ENCODE assay signal across 24 cellular contexts in genomic region chr20:2340823-2341222, GRCh38. TPM values are rescaled to one million over a fixed set of nuclear protein-coding genes. Genes with fewer than 3 reads are reported as not detected.
A peak's percentile ranks its signal among the peaks of the same experiment; 100 is the strongest.
DNase-seq lines count a peak whose midpoint lies in the region; ATAC-seq and TF ChIP-seq lines count a peak whose summit lies in the region.
"Had no signal": no experiment of that assay in that cellular context is flagged by ENCODE, and none has a peak within 500 bp of the region (broad histone marks: within the 10 kb centered on the region; RNA-seq: fewer than 3 reads in every experiment).

No MANE protein-coding gene starts in this region.

- no peak overlapping the region for H3K4me3 Mint-ChIP-seq in activated CD8-positive, alpha-beta memory T cell treated with anti-CD3 and anti-CD28 coated beads, Interleukin-2, amount 10 ng/mL, durations not matched to agents 7 days and 5 days
- H3K4me3 Mint-ChIP-seq in neural progenitor cell (no peak overlapping the region), immature natural killer cell (no peak overlapping the region)
- H3K4me3 Mint-ChIP-seq: CD8-positive, alpha-beta T cell; GM23338; HFFc6; IgD-negative memory B cell had no signal

- H3K4me1 Mint-ChIP-seq in activated CD8-positive, alpha-beta memory T cell treated with anti-CD3 and anti-CD28 coated beads, Interleukin-2, amount 10 ng/mL, durations not matched to agents 7 days and 5 days = no peaks in the 10 kb centered on the region
- peaks cover 13% of the 10 kb centered on the region for H3K4me1 Mint-ChIP-seq in neural progenitor cell
- no peaks in the 10 kb centered on the region for H3K4me1 Mint-ChIP-seq in immature natural killer cell
- H3K4me1 Mint-ChIP-seq: GM23338 had no signal

- H3K9me3 Mint-ChIP-seq in activated CD8-positive, alpha-beta memory T cell treated with anti-CD3 and anti-CD28 coated beads, Interleukin-2, amount 10 ng/mL, durations not matched to agents 7 days and 5 days (ENCODE audit: low read depth) = no peaks in the 10 kb centered on the region
- no peaks in the 10 kb centered on the region for H3K9me3 Mint-ChIP-seq in neural progenitor cell
- no peaks in the 10 kb centered on the region for H3K9me3 Mint-ChIP-seq in immature natural killer cell
- H3K9me3 Mint-ChIP-seq: CD8-positive, alpha-beta T cell; HFFc6 had no signal

- TF ChIP-seq CTCF in neural progenitor cell (IDR thresholded peaks at IDR 0.05) = no peak

- H3K27me3 ChIP-seq in neural progenitor cell = no peaks in the 10 kb centered on the region

- H4K20me1 ChIP-seq in neural progenitor cell (ENCODE audit: low read depth) = no peaks in the 10 kb centered on the region

- no peaks in the 10 kb centered on the region for H3K36me3 ChIP-seq in neural progenitor cell

- no peaks in the 10 kb centered on the region for H3K9me3 ChIP-seq in neural progenitor cell (ENCODE audit: low read depth)
- H3K9me3 ChIP-seq: A549 had no signal

- H3K27me3 Mint-ChIP-seq in activated CD8-positive, alpha-beta memory T cell treated with anti-CD3 and anti-CD28 coated beads, Interleukin-2, amount 10 ng/mL, durations not matched to agents 7 days and 5 days = peaks cover 10% of the 10 kb centered on the region
- H3K27me3 Mint-ChIP-seq in neural progenitor cell (ENCODE audit: insufficient read depth, low read depth) (peaks cover 6% of the 10 kb centered on the region), immature natural killer cell (ENCODE audit: low read depth in 3 of 3) (peaks cover 3 to 5% (median 3%) of the 10 kb centered on the region in 3 donors)

- CTCF ChIA-PET in activated CD8-positive, alpha-beta memory T cell treated with anti-CD3 and anti-CD28 coated beads, Interleukin-2, amount 10 ng/mL, durations not matched to agents 7 days and 5 days (lab: Charles Lee) = interaction anchor here (1.5 kb wide), 1 partner anchor 133 kb away, joined by 6 read pairs; no protein-coding TSS in a partner anchor

- H3K27ac Mint-ChIP-seq in activated CD8-positive, alpha-beta memory T cell treated with anti-CD3 and anti-CD28 coated beads, Interleukin-2, amount 10 ng/mL, durations not matched to agents 7 days and 5 days = no peak overlapping the region
- H3K27ac Mint-ChIP-seq in neural progenitor cell (peak overlapping the region; percentile 46), immature natural killer cell (no peak overlapping the region)
- H3K27ac Mint-ChIP-seq: CD8-positive, alpha-beta T cell; GM23338; HFFc6; IgD-negative memory B cell had no signal

- H3K79me2 ChIP-seq in neural progenitor cell (ENCODE audit: low read depth) = no peaks in the 10 kb centered on the region

- ATAC-seq in activated CD8-positive, alpha-beta memory T cell treated with anti-CD3 and anti-CD28 coated beads, Interleukin-2, amount 10 ng/mL, durations not matched to agents 7 days and 5 days = no peak
- peak; percentile 2 for ATAC-seq in esophagus mucosa
- ATAC-seq in HG03378 (IDR thresholded peaks at IDR 0.05; ENCODE audit: unreplicated experiment) = no peak
- ATAC-seq: CD8-positive, alpha-beta T cell; GM12878 had no signal

- peaks cover 7% of the 10 kb centered on the region for H3F3A ChIP-seq in neural progenitor cell (ENCODE audit: low read depth)

- H3K27ac ChIP-seq in neural progenitor cell = no peak overlapping the region
- H3K27ac ChIP-seq: 22Rv1, A549 had no signal

- H3K4me2 ChIP-seq in neural progenitor cell = no peak overlapping the region
- H3K4me2 ChIP-seq: A549, GM23338 had no signal

- no peak overlapping the region for H3K9ac ChIP-seq in neural progenitor cell

- DNase-seq in activated CD8-positive, alpha-beta memory T cell treated with anti-CD3 and anti-CD28 coated beads for 24 hours = peak; percentile 40
- no peak for DNase-seq in activated CD8-positive, alpha-beta memory T cell treated with anti-CD3 and anti-CD28 coated beads, Interleukin-2, amount 10 ng/mL, durations not matched to agents 7 days and 5 days
- DNase-seq in neural progenitor cell (ENCODE audit: low spot score) (no peak), medulla oblongata (ENCODE audit: extremely low spot score) (no peak), immature natural killer cell (no peak)
- DNase-seq: AML-193; CD8-positive, alpha-beta T cell; COR-L47; DMS 273 treated with DMSO at 0.1 percent for 48 hours; DMS53; DND-41; EL; HFFc6; KBM-7 had no signal

- no peaks in the 10 kb centered on the region for H3K36me3 Mint-ChIP-seq in activated CD8-positive, alpha-beta memory T cell treated with anti-CD3 and anti-CD28 coated beads, Interleukin-2, amount 10 ng/mL, durations not matched to agents 7 days and 5 days
- H3K36me3 Mint-ChIP-seq in neural progenitor cell = no peaks in the 10 kb centered on the region
- peaks cover 0 to 4% (median 0%) of the 10 kb centered on the region in 3 donors for H3K36me3 Mint-ChIP-seq in immature natural killer cell
- H3K36me3 Mint-ChIP-seq: CD8-positive, alpha-beta T cell; IgD-negative memory B cell had no signal

- no peak overlapping the region for H3K4me3 ChIP-seq in neural progenitor cell
- H3K4me3 ChIP-seq: A549, GM12878, GM23338 had no signal

- H3K4me1 ChIP-seq in neural progenitor cell = peaks cover 9% of the 10 kb centered on the region
- H3K4me1 ChIP-seq: A549 had no signal

- H2AFZ ChIP-seq in neural progenitor cell (replicated peaks) = no peak overlapping the region
- H2AFZ ChIP-seq: GM23338 had no signal

RNA-seq across cellular contexts. Expression of gene TGM6, which starts 39.9 kb away (rescaled TPM):
- not detected for total RNA-seq in activated CD8-positive, alpha-beta memory T cell treated with anti-CD3 and anti-CD28 coated beads, Interleukin-2, amount 10 ng/mL, durations not matched to agents 7 days and 5 days
- total RNA-seq in esophagus mucosa = not detected
- total RNA-seq in neural progenitor cell (ENCODE audit: low replicate concordance) = not detected in 2 replicates
- polyA plus RNA-seq in immature natural killer cell = not detected
- total RNA-seq: CD8-positive, alpha-beta T cell; G401; GM12878; GM23338; H7; HFFc6 had no signal
- polyA plus RNA-seq: A549, BJ, GM12878, GM23338, IgD-negative memory B cell had no signal

RNA-seq across cellular contexts. Expression of gene TGM3, which starts 45.0 kb away (rescaled TPM):
- not detected for total RNA-seq in activated CD8-positive, alpha-beta memory T cell treated with anti-CD3 and anti-CD28 coated beads, Interleukin-2, amount 10 ng/mL, durations not matched to agents 7 days and 5 days
- total RNA-seq in esophagus mucosa = 1,379 TPM
- 0.31 TPM in 1 of 2 replicates, not detected in the other for total RNA-seq in neural progenitor cell (ENCODE audit: low replicate concordance)
- polyA plus RNA-seq in immature natural killer cell = not detected
- total RNA-seq: CD8-positive, alpha-beta T cell; G401; GM12878; GM23338 had no signal
- polyA plus RNA-seq: BJ, GM12878, IgD-negative memory B cell had no signal

Comparison
In these comparisons a context has a peak if more than half of its experiments do, and no peak if none do; other contexts are left out.
1. RNA of gene TGM3, which starts 45.0 kb away (total RNA-seq): 1,379 TPM in esophagus mucosa (single experiment); not detected in activated CD8-positive, alpha-beta memory T cell treated with anti-CD3 and anti-CD28 coated beads, Interleukin-2, amount 10 ng/mL, durations not matched to agents 7 days and 5 days and 0.31 TPM in neural progenitor cell; every median in the first group is over 1,000 times any median in the second.